23 cellular contexts compared by ENCODE assay signal in genomic region chr17:73133911-73134649, GRCh38. TPM values are rescaled to one million over a fixed set of nuclear protein-coding genes. Genes with fewer than 3 reads are reported as not detected.
A peak's percentile ranks its signal among the peaks of the same experiment; 100 is the strongest.
DNase-seq lines count a peak whose midpoint lies in the region; FAIRE-seq and TF ChIP-seq lines count a peak whose summit lies in the region.
"Had no signal": no experiment of that assay in that cellular context is flagged by ENCODE, and none has a peak within 500 bp of the region (broad histone marks: within the 10 kb centered on the region; RNA-seq: fewer than 3 reads in every experiment).

No MANE protein-coding gene starts in this region.

- no peak for TF ChIP-seq CTCF in DOHH2 (IDR thresholded peaks at IDR 0.05; ENCODE audit: low read depth, low read length, poor library complexity, severe bottlenecking)
- no peak for TF ChIP-seq CTCF in OCI-LY7 (conservative IDR thresholded peaks at IDR 0.05; ENCODE audit: low read length)
- no peak for TF ChIP-seq CTCF in right atrium auricular region (IDR thresholded peaks at IDR 0.05)

- H3K18ac ChIP-seq in mesendoderm (ENCODE audit: low read length) = no peak overlapping the region

- H3K4me1 ChIP-seq in DOHH2 (ENCODE audit: control insufficient read depth, low read length) (peaks cover 24% of the 10 kb centered on the region), OCI-LY7 (ENCODE audit: insufficient read depth, low read length, poor library complexity, severe bottlenecking) (peaks cover 13% of the 10 kb centered on the region), mesendoderm (ENCODE audit: control insufficient read depth, low read depth, low read length) (no peaks in the 10 kb centered on the region), right atrium auricular region (no peaks in the 10 kb centered on the region)
- H3K4me1 ChIP-seq: adrenal gland, colonic mucosa, esophagus squamous epithelium, gastroesophageal sphincter had no signal

- H3K4me2 ChIP-seq in DOHH2 (ENCODE audit: low read length) (peak overlapping the region; percentile 27), OCI-LY7 (ENCODE audit: low read length) (no peak overlapping the region), mesendoderm (ENCODE audit: low read length) (no peak overlapping the region)

- H2AK5ac ChIP-seq in mesendoderm (ENCODE audit: low read length) = no peak overlapping the region

- no peaks in the 10 kb centered on the region for H3K4me1 Mint-ChIP-seq in activated T-helper 1 cell treated with anti-CD3 and anti-CD28 coated beads, Interleukin-12 subunit alpha, Interleukin-12 subunit beta, Interleukin-2, Interleukin-4 antibody, amounts not matched to agents 30 ng/mL and 10 ng/mL and 1 ng/mL, durations not matched to agents 14 hours and 24 hours and 36 hours (ENCODE audit: low read depth)

- intact Hi-C loops in OCI-LY7 (cut with micrococcal nuclease; ENCODE audit: unreplicated experiment) (no loop called here), posterior vena cava (cut with DNase I) (no loop called here)
- intact Hi-C loops in activated T-helper 1 cell treated with anti-CD3 and anti-CD28 coated beads, Interleukin-12 subunit alpha, Interleukin-12 subunit beta, Interleukin-2, Interleukin-4 antibody, amounts not matched to agents 30 ng/mL and 10 ng/mL and 1 ng/mL, durations not matched to agents 14 hours and 24 hours and 36 hours (cut with micrococcal nuclease) = no loop called here

- peaks cover 11% of the 10 kb centered on the region; the same call in 1 of the 2 replicates for H3K9me3 ChIP-seq in DOHH2 (ENCODE audit: control insufficient read depth, insufficient read depth, low read length)
- H3K9me3 ChIP-seq in OCI-LY7 (ENCODE audit: low read length) = peaks cover 7% of the 10 kb centered on the region; the same call in 1 of the 2 replicates
- no peaks in the 10 kb centered on the region for H3K9me3 ChIP-seq in right atrium auricular region
- H3K9me3 ChIP-seq: adrenal gland, colonic mucosa, esophagus squamous epithelium, gastroesophageal sphincter had no signal

- POLR2A ChIA-PET in OCI-LY7 (lab: Charles Lee) = interaction anchor here (0.7 to 1.3 kb wide), 6 partner anchors 10 to 195 kb away, joined by 3 to 8 read pairs (median 4); partner anchors contain the start of gene COG1

- H3K23ac ChIP-seq in mesendoderm (ENCODE audit: low read length) = no peak overlapping the region

- no peak overlapping the region for H2BK5ac ChIP-seq in mesendoderm (ENCODE audit: low read length)

- no peaks in the 10 kb centered on the region for H3K27me3 Mint-ChIP-seq in activated T-helper 1 cell treated with anti-CD3 and anti-CD28 coated beads, Interleukin-12 subunit alpha, Interleukin-12 subunit beta, Interleukin-2, Interleukin-4 antibody, amounts not matched to agents 30 ng/mL and 10 ng/mL and 1 ng/mL, durations not matched to agents 14 hours and 24 hours and 36 hours (ENCODE audit: insufficient read depth)

- no peaks in the 10 kb centered on the region for H3K9me3 Mint-ChIP-seq in activated T-helper 1 cell treated with anti-CD3 and anti-CD28 coated beads, Interleukin-12 subunit alpha, Interleukin-12 subunit beta, Interleukin-2, Interleukin-4 antibody, amounts not matched to agents 30 ng/mL and 10 ng/mL and 1 ng/mL, durations not matched to agents 14 hours and 24 hours and 36 hours
- H3K9me3 Mint-ChIP-seq: effector memory CD8-positive, alpha-beta T cell had no signal

- no peak overlapping the region for H3K4ac ChIP-seq in mesendoderm (ENCODE audit: low read depth, low read length)

- no peaks in the 10 kb centered on the region for H3K36me3 Mint-ChIP-seq in activated T-helper 1 cell treated with anti-CD3 and anti-CD28 coated beads, Interleukin-12 subunit alpha, Interleukin-12 subunit beta, Interleukin-2, Interleukin-4 antibody, amounts not matched to agents 30 ng/mL and 10 ng/mL and 1 ng/mL, durations not matched to agents 14 hours and 24 hours and 36 hours (ENCODE audit: low read depth)

- H4K20me1 ChIP-seq in DOHH2 (ENCODE audit: control insufficient read depth, insufficient read depth, low read depth, low read length) = no peaks in the 10 kb centered on the region
- no peaks in the 10 kb centered on the region for H4K20me1 ChIP-seq in OCI-LY7 (ENCODE audit: insufficient read depth, low read length)

- H3K9me2 ChIP-seq in DOHH2 (replicated peaks; ENCODE audit: control insufficient read depth, low read length) (no peaks in the 10 kb centered on the region), OCI-LY7 (ENCODE audit: insufficient read depth, low read length) (no peaks in the 10 kb centered on the region)

- H3K79me2 ChIP-seq in DOHH2 (ENCODE audit: control insufficient read depth, low read length) (no peaks in the 10 kb centered on the region), OCI-LY7 (ENCODE audit: insufficient read depth, low read depth, low read length) (no peaks in the 10 kb centered on the region), mesendoderm (ENCODE audit: control insufficient read depth, insufficient read depth, low read length) (no peaks in the 10 kb centered on the region)

- peak overlapping the region; percentile 75 for H2AFZ ChIP-seq in OCI-LY7 (ENCODE audit: low read length)

- CTCF ChIA-PET in OCI-LY7 (lab: Charles Lee; ENCODE audit: unreplicated experiment) = interaction anchor here (1.1 to 1.2 kb wide), 2 partner anchors 10 to 407 kb away, joined by 3 to 4 read pairs; no protein-coding TSS in a partner anchor

- no peak overlapping the region for H2BK15ac ChIP-seq in mesendoderm (replicated peaks; ENCODE audit: low read depth)

- no peak overlapping the region for H3K27ac ChIP-seq in DOHH2 (ENCODE audit: low read depth, low read length)
- H3K27ac ChIP-seq in OCI-LY7 (ENCODE audit: low read depth, low read length, poor library complexity, severe bottlenecking) = no peak overlapping the region
- H3K27ac ChIP-seq in mesendoderm (ENCODE audit: low read depth, low read length) = no peak overlapping the region
- H3K27ac ChIP-seq in right atrium auricular region = no peak overlapping the region
- H3K27ac ChIP-seq: adrenal gland, colonic mucosa, esophagus squamous epithelium, gastroesophageal sphincter, RWPE1 had no signal

- no CpG with 5 or more reads among the region's 4 CpGs for WGBS in mesendoderm (ENCODE audit: extremely low coverage, insufficient coverage, low lambda C conversion rate)

- no peak overlapping the region for H3K9ac ChIP-seq in mesendoderm (ENCODE audit: low read length)

- no peak overlapping the region for H3K56ac ChIP-seq in mesendoderm (ENCODE audit: low read length)

- peak; percentile 46 for FAIRE-seq in HTR-8/SVneo (lab: Jason Lieb, UNC)
- FAIRE-seq: kidney had no signal

- H3K27ac Mint-ChIP-seq in activated T-helper 1 cell treated with anti-CD3 and anti-CD28 coated beads, Interleukin-12 subunit alpha, Interleukin-12 subunit beta, Interleukin-2, Interleukin-4 antibody, amounts not matched to agents 30 ng/mL and 10 ng/mL and 1 ng/mL, durations not matched to agents 14 hours and 24 hours and 36 hours = no peak overlapping the region
- H3K27ac Mint-ChIP-seq: activated CD8-positive, alpha-beta T cell treated with anti-CD3 and anti-CD28 coated beads, Interleukin-2, amount 10 ng/mL, durations not matched to agents 7 days and 5 days; effector memory CD8-positive, alpha-beta T cell had no signal

- H4K5ac ChIP-seq in mesendoderm (ENCODE audit: low read length) = no peak overlapping the region

- H3K79me1 ChIP-seq in mesendoderm (ENCODE audit: low read length) = no peaks in the 10 kb centered on the region

- H3K27me3 ChIP-seq in DOHH2 (ENCODE audit: control insufficient read depth, low read length) (no peaks in the 10 kb centered on the region), mesendoderm (ENCODE audit: insufficient read depth, low read length, poor library complexity) (no peaks in the 10 kb centered on the region), right atrium auricular region (no peaks in the 10 kb centered on the region)
- H3K27me3 ChIP-seq: adrenal gland, colonic mucosa had no signal

- no peaks in the 10 kb centered on the region for H3F3A ChIP-seq in DOHH2 (ENCODE audit: control insufficient read depth, insufficient read depth)

- DNase-seq in HTR-8/SVneo (ENCODE audit: insufficient read length, low spot score) (no peak), OCI-LY7 (ENCODE audit: low spot score) (peak; percentile 16), mesendoderm (peak; percentile 31), right atrium auricular region (ENCODE audit: low spot score) (no peak), posterior vena cava (ENCODE audit: low spot score) (no peak)
- DNase-seq in activated T-helper 1 cell treated with anti-CD3 and anti-CD28 coated beads, Interleukin-12 subunit alpha, Interleukin-12 subunit beta, Interleukin-2, Interleukin-4 antibody, amounts not matched to agents 30 ng/mL and 10 ng/mL and 1 ng/mL, durations not matched to agents 14 hours and 24 hours and 36 hours (ENCODE audit: low spot score) = no peak
- DNase-seq: activated CD8-positive, alpha-beta T cell treated with anti-CD3 and anti-CD28 coated beads, Interleukin-2, amount 10 ng/mL, durations not matched to agents 7 days and 5 days; adrenal gland; colonic mucosa; effector memory CD8-positive, alpha-beta T cell; esophagus squamous epithelium; GOT3; kidney; NCI-H1105; NCI-H2081; NK-92 treated with Interleukin-12 subunit alpha and Interleukin-12 subunit beta, amount 100 ng/mL, for 24 hours; nucleus accumbens; stimulated activated CD4-positive, alpha-beta T cell treated with anti-CD3 and anti-CD28 coated beads, Interleukin-4, amount 100 ng/mL, for 24 hours; stimulated activated naive CD8-positive, alpha-beta T cell treated with anti-CD3 and anti-CD28 coated beads, Interleukin-15, Interleukin-2, amounts not matched to agents 100 U/mL and 50 U/mL, for 24 hours had no signal

- H3K36me3 ChIP-seq in DOHH2 (ENCODE audit: control insufficient read depth, low read length) (no peaks in the 10 kb centered on the region; the same call in 1 of the 2 replicates), OCI-LY7 (ENCODE audit: insufficient read depth, low read length) (no peaks in the 10 kb centered on the region), mesendoderm (ENCODE audit: control insufficient read depth, insufficient read depth, low read length) (no peaks in the 10 kb centered on the region), right atrium auricular region (no peaks in the 10 kb centered on the region)
- H3K36me3 ChIP-seq: adrenal gland, colonic mucosa, esophagus squamous epithelium, gastroesophageal sphincter had no signal

- H2BK120ac ChIP-seq in mesendoderm (ENCODE audit: low read depth, low read length) = no peak overlapping the region

- H3K4me3 Mint-ChIP-seq in activated T-helper 1 cell treated with anti-CD3 and anti-CD28 coated beads, Interleukin-12 subunit alpha, Interleukin-12 subunit beta, Interleukin-2, Interleukin-4 antibody, amounts not matched to agents 30 ng/mL and 10 ng/mL and 1 ng/mL, durations not matched to agents 14 hours and 24 hours and 36 hours = no peak overlapping the region
- H3K4me3 Mint-ChIP-seq: activated CD8-positive, alpha-beta T cell treated with anti-CD3 and anti-CD28 coated beads, Interleukin-2, amount 10 ng/mL, durations not matched to agents 7 days and 5 days; effector memory CD8-positive, alpha-beta T cell had no signal

- H3K4me3 ChIP-seq in DOHH2 (ENCODE audit: low read length) = peak overlapping the region; percentile 35
- H3K4me3 ChIP-seq in OCI-LY7 (ENCODE audit: low read depth, low read length, poor library complexity, severe bottlenecking) = no peak overlapping the region
- no peak overlapping the region for H3K4me3 ChIP-seq in mesendoderm (ENCODE audit: low read length)
- no peak overlapping the region for H3K4me3 ChIP-seq in right atrium auricular region
- H3K4me3 ChIP-seq: adrenal gland, colonic mucosa, esophagus squamous epithelium, gastroesophageal sphincter, lung had no signal

- H4K8ac ChIP-seq in mesendoderm (ENCODE audit: low read depth, low read length) = no peak overlapping the region

- BruUV-seq in OCI-LY7 (replicated peaks; lab: Mats Ljungman, UMichigan) = no TSS peak

RNA-seq across cellular contexts. Expression of gene SSTR2, which starts 30.7 kb away (rescaled TPM):
- not detected in 2 replicates for total RNA-seq in OCI-LY7 (2014; rRNA removed; shearing (Covaris generic))
- total RNA-seq in OCI-LY7 (2022) (not detected in 2 replicates), right atrium auricular region (1 to 10 TPM in 1 of 2 donors, under 1 TPM in 1; 0.20 to 1.1 TPM), posterior vena cava (1 to 10 TPM in 1 of 2 donors, under 1 TPM in 1; 0.88 to 1.1 TPM)
- polyA plus RNA-seq in mesendoderm (2013, experiment 1 of 2) = 0.38 TPM
- 0.35 TPM for polyA plus RNA-seq in mesendoderm (2013, experiment 2 of 2)
- total RNA-seq in activated T-helper 1 cell treated with anti-CD3 and anti-CD28 coated beads, Interleukin-12 subunit alpha, Interleukin-12 subunit beta, Interleukin-2, Interleukin-4 antibody, amounts not matched to agents 30 ng/mL and 10 ng/mL and 1 ng/mL, durations not matched to agents 14 hours and 24 hours and 36 hours = 0.29 and 0.44 TPM in 2 replicates
- total RNA-seq: activated CD8-positive, alpha-beta T cell treated with anti-CD3 and anti-CD28 coated beads, Interleukin-2, amount 10 ng/mL, durations not matched to agents 7 days and 5 days had no signal

RNA-seq across cellular contexts. Expression of gene SLC39A11, which starts 41.6 kb away (rescaled TPM):
- total RNA-seq in OCI-LY7 (2014; rRNA removed; shearing (Covaris generic)) = 22.7 and 25.6 TPM in 2 replicates
- total RNA-seq in OCI-LY7 (2022) (40.0 and 51.5 TPM in 2 replicates), right atrium auricular region (10 to 100 TPM in 1 of 2 donors, 1 to 10 TPM in 1; 7.4 to 15.5 TPM), posterior vena cava (10 to 100 TPM; 20.6 to 25.8 TPM)
- 3.9 TPM for polyA plus RNA-seq in mesendoderm (2013, experiment 1 of 2)
- polyA plus RNA-seq in mesendoderm (2013, experiment 2 of 2) = 4.7 TPM
- 20.9 and 25.7 TPM in 2 replicates for total RNA-seq in activated T-helper 1 cell treated with anti-CD3 and anti-CD28 coated beads, Interleukin-12 subunit alpha, Interleukin-12 subunit beta, Interleukin-2, Interleukin-4 antibody, amounts not matched to agents 30 ng/mL and 10 ng/mL and 1 ng/mL, durations not matched to agents 14 hours and 24 hours and 36 hours

RNA-seq across cellular contexts. Expression of gene COG1, which starts 58.8 kb away (rescaled TPM):
- total RNA-seq in OCI-LY7 (2014; rRNA removed; shearing (Covaris generic)) = 19.8 and 38.3 TPM in 2 replicates
- total RNA-seq in OCI-LY7 (2022) (44.1 and 47.5 TPM in 2 replicates), right atrium auricular region (10 to 100 TPM; 17.3 to 21.3 TPM), posterior vena cava (10 to 100 TPM; 28.3 to 37.2 TPM)
- polyA plus RNA-seq in mesendoderm (2013, experiment 1 of 2) = 17.9 TPM
- 18.4 TPM for polyA plus RNA-seq in mesendoderm (2013, experiment 2 of 2)
- total RNA-seq in activated T-helper 1 cell treated with anti-CD3 and anti-CD28 coated beads, Interleukin-12 subunit alpha, Interleukin-12 subunit beta, Interleukin-2, Interleukin-4 antibody, amounts not matched to agents 30 ng/mL and 10 ng/mL and 1 ng/mL, durations not matched to agents 14 hours and 24 hours and 36 hours = 34.3 and 37.1 TPM in 2 replicates

Comparison
In these comparisons a context has a peak if more than half of its experiments do, and no peak if none do; other contexts are left out.
1. DNase-seq: peak in OCI-LY7 (single experiment) and mesendoderm (single experiment); none in HTR-8/SVneo (single experiment), right atrium auricular region (single experiment), posterior vena cava (single experiment) and activated T-helper 1 cell treated with anti-CD3 and anti-CD28 coated beads, Interleukin-12 subunit alpha, Interleukin-12 subunit beta, Interleukin-2, Interleukin-4 antibody, amounts not matched to agents 30 ng/mL and 10 ng/mL and 1 ng/mL, durations not matched to agents 14 hours and 24 hours and 36 hours (single experiment).